21 cellular contexts compared by ENCODE assay signal in genomic region chrX:80984118-80984517, GRCh38.
"Had no signal": no experiment of that assay in that cellular context is flagged by ENCODE, and none has a peak within 500 bp of the region (broad histone marks: within the 10 kb centered on the region; RNA-seq: fewer than 3 reads in every experiment).

No MANE protein-coding gene starts in this region.

- DNase-seq: NCI-H1092, NCI-H1105 treated with DMSO at 0.1 percent for 48 hours, NCI-H1417 treated with DMSO at 0.1 percent for 48 hours, NCI-H146, NCI-H1694 treated with DMSO at 0.1 percent for 48 hours, NCI-H1930, NCI-H2081, NCI-H2107, NCI-H2227 treated with DMSO at 0.1 percent for 48 hours, NCI-H524, NCI-H526 treated with DMSO at 0.1 percent for 48 hours, NCI-H748 treated with DMSO at 0.1 percent for 48 hours, RPMI8226, SHP77, SK-N-SH, T-helper 1 cell had no signal

- H3K4me3 ChIP-seq: K562 had no signal

- H3K27ac ChIP-seq: HL-60, KMS-11 had no signal

- H3K4me2 ChIP-seq: KMS-11, SK-N-SH had no signal

- ATAC-seq: K562 had no signal

- FAIRE-seq: HTR-8/SVneo, K562, RCC 7860 had no signal

- H3K9me3 ChIP-seq: SK-N-SH had no signal
